Comparison of ENCODE assay signal across 1 cellular context in the genomic region with DNA sequence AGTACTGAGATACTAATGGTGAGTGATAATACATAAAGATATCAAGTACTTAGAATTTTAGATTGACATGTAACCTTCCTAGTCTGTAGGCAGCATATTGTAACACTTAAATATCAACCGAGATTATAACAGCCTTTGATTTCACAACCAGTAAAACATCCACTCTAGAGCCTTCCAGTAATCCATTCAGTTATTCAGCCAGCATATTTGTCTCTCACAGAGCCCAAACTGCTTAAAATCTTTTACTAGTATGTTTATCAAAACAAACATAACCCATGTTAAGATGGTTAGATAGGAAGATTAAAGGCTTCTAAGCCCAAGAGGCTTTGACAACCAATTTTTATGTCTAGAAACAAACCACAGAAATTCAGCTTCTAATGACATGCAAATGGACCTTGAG.
TF ChIP-seq lines count a peak whose summit lies in the region.

No MANE protein-coding gene starts in this region.

TF ChIP-seq in IMR-90, 13 proteins besides CTCF, POLR2A, EP300 and RAD21 (continued from another document):
- TF ChIP-seq, protein P1, sequence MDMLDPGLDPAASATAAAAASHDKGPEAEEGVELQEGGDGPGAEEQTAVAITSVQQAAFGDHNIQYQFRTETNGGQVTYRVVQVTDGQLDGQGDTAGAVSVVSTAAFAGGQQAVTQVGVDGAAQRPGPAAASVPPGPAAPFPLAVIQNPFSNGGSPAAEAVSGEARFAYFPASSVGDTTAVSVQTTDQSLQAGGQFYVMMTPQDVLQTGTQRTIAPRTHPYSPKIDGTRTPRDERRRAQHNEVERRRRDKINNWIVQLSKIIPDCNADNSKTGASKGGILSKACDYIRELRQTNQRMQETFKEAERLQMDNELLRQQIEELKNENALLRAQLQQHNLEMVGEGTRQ (IDR thresholded peaks at IDR 0.05; ENCODE audit: low read depth, low read length), result no peak
